Comparison of ENCODE assay signal across 1 cellular context in the genomic region with DNA sequence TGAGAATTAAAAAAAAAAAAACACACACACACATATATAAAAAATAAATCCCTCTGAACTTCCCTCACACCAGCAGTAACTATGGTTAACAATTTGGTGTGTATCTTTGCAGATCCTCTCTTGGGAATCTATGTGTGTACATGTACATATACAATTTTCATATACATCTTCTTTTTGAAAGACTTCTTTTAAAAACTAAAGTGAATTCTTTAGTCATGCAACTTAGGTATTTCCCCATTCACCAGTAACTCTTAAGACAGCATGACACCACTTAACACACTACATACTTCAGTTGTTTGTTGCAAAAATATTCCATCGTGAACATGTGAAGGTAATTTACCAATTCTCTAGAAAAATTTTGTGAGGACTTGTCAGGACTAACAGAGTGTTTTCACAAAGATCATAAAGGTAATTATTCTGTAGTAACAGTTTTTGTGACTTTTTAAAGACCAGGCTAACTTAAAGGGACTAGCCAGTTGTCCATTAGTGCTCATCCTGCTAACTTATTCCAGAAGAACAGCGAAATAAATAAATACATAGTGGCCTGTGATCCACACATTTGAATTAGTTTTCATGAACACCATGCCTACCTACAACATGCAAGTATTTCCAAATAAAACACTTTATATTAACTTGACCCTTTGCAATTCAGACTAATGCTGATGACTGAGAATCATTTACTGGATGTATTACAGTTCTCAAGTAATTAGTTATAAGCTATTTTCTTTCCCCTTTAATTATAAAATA.
TF ChIP-seq lines count a peak whose summit lies in the region.

No MANE protein-coding gene starts in this region.

TF ChIP-seq in A549, 52 proteins besides CTCF, POLR2A, EP300 and RAD21:
- TF ChIP-seq MAZ (IDR thresholded peaks at IDR 0.05; ENCODE audit: borderline replicate concordance, low read depth, low read length) (no peak), RARB (CRISPR knock-in tag; IDR thresholded peaks at IDR 0.05) (peak; percentile 48; the same call in 1 of the 2 replicates), FOSB (CRISPR knock-in tag; IDR thresholded peaks at IDR 0.05) (peak; percentile 75), SREBF2 (IDR thresholded peaks at IDR 0.05) (no peak), POLR2AphosphoS2 (conservative IDR thresholded peaks at IDR 0.05; ENCODE audit: low read length) (0 out of 2 replicates have a peak, but pooled peaks have one; percentile 3)
TF ChIP-seq in A549: peak in this region for 3.
